1 cellular context compared by ENCODE assay signal in the genomic region with DNA sequence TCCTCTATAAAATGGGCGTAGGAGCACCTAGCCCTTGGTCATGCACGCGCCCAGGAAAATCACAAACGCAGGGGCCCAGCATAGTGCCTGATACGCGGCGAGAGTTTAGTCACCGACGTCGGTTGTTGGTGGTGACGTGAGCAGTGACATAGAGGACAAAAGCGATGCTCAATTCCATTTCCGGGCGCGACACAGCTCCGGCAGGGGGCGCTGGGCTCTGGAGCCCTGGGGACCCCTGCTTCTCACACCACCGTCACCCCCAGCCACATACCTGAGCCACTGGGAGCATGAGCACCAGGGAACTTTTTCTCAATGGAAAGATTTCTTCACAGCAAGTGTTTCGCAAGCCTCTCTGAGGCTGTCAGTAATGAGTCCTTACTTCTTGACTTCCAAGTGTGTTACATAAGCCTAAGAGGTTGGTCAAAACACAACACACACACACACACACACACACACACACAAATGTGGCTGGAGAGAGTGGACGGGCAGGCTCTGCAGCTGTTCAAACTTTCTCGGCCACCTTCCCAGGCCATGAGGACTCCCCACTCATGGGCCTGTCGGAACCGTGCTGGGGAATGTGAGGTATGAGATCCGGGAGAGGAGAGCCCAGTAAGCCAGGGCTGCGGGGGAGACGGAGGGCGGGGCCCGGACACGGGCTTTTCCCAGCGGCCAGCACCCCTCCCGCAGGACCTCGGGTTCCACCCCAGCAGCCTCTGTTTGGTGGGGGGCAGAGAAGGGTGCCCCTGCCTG.
A peak's percentile ranks its signal among the peaks of the same experiment; 100 is the strongest.
TF ChIP-seq lines count a peak whose summit lies in the region.

No MANE protein-coding gene starts in this region.

TF ChIP-seq in K562, 482 proteins besides CTCF, POLR2A, EP300 and RAD21 (continued from another document and continues in another):
- TF ChIP-seq, protein P1, sequence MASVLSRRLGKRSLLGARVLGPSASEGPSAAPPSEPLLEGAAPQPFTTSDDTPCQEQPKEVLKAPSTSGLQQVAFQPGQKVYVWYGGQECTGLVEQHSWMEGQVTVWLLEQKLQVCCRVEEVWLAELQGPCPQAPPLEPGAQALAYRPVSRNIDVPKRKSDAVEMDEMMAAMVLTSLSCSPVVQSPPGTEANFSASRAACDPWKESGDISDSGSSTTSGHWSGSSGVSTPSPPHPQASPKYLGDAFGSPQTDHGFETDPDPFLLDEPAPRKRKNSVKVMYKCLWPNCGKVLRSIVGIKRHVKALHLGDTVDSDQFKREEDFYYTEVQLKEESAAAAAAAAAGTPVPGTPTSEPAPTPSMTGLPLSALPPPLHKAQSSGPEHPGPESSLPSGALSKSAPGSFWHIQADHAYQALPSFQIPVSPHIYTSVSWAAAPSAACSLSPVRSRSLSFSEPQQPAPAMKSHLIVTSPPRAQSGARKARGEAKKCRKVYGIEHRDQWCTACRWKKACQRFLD (CRISPR knock-in tag; IDR thresholded peaks at IDR 0.05), result peak; percentile 79; the same call in 1 of the 2 replicates
- TF ChIP-seq IRF2 (CRISPR knock-in tag; IDR thresholded peaks at IDR 0.05), result no peak
- TF ChIP-seq SRSF3 (IDR thresholded peaks at IDR 0.05; ENCODE audit: insufficient read depth, low read length), result no peak
- no peak for TF ChIP-seq MYNN (IDR thresholded peaks at IDR 0.05)
- no peak for TF ChIP-seq MYNN (CRISPR knock-in tag; IDR thresholded peaks at IDR 0.05)
- TF ChIP-seq KAT2B (IDR thresholded peaks at IDR 0.05; ENCODE audit: low read depth, low read length), result no peak
- TF ChIP-seq ZNF77 (CRISPR knock-in tag; IDR thresholded peaks at IDR 0.05), result no peak
- no peak for TF ChIP-seq CHCHD3 (CRISPR knock-in tag; IDR thresholded peaks at IDR 0.05)
- TF ChIP-seq MAFG (tag; conservative IDR thresholded peaks at IDR 0.05), result no peak
- no peak for TF ChIP-seq NCOA6 (IDR thresholded peaks at IDR 0.05)
- no peak for TF ChIP-seq FOXM1 (IDR thresholded peaks at IDR 0.05; ENCODE audit: low read depth)
- no peak for TF ChIP-seq FOXM1 (CRISPR knock-in tag; IDR thresholded peaks at IDR 0.05; ENCODE audit: low read depth)
- no peak for TF ChIP-seq SMAD1 (IDR thresholded peaks at IDR 0.05; ENCODE audit: low read depth, low read length, partially characterized antibody)
- no peak for TF ChIP-seq CHD1 (IDR thresholded peaks at IDR 0.05; ENCODE audit: low read length)
- TF ChIP-seq, protein P2, sequence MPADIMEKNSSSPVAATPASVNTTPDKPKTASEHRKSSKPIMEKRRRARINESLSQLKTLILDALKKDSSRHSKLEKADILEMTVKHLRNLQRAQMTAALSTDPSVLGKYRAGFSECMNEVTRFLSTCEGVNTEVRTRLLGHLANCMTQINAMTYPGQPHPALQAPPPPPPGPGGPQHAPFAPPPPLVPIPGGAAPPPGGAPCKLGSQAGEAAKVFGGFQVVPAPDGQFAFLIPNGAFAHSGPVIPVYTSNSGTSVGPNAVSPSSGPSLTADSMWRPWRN (IDR thresholded peaks at IDR 0.05; ENCODE audit: low read depth), result peak; percentile 8; the same call in 1 of the 2 replicates
- no peak for TF ChIP-seq SP2 (IDR thresholded peaks at IDR 0.05; ENCODE audit: extremely low read depth, low read depth, low read length, poor library complexity, severe bottlenecking)
- TF ChIP-seq, protein P3, sequence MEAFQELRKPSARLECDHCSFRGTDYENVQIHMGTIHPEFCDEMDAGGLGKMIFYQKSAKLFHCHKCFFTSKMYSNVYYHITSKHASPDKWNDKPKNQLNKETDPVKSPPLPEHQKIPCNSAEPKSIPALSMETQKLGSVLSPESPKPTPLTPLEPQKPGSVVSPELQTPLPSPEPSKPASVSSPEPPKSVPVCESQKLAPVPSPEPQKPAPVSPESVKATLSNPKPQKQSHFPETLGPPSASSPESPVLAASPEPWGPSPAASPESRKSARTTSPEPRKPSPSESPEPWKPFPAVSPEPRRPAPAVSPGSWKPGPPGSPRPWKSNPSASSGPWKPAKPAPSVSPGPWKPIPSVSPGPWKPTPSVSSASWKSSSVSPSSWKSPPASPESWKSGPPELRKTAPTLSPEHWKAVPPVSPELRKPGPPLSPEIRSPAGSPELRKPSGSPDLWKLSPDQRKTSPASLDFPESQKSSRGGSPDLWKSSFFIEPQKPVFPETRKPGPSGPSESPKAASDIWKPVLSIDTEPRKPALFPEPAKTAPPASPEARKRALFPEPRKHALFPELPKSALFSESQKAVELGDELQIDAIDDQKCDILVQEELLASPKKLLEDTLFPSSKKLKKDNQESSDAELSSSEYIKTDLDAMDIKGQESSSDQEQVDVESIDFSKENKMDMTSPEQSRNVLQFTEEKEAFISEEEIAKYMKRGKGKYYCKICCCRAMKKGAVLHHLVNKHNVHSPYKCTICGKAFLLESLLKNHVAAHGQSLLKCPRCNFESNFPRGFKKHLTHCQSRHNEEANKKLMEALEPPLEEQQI (IDR thresholded peaks at IDR 0.05), result no peak
- TF ChIP-seq GTF2F1 (IDR thresholded peaks at IDR 0.05; ENCODE audit: low read depth, low read length), result no peak
- TF ChIP-seq ATF1 (CRISPR knock-in tag; IDR thresholded peaks at IDR 0.05), result peak; percentile 83
- peak; percentile 98 for TF ChIP-seq ATF1 (tag; IDR thresholded peaks at IDR 0.05)
- TF ChIP-seq GATA2 (CRISPR knock-in tag; IDR thresholded peaks at IDR 0.05), result no peak
- TF ChIP-seq, protein P4, sequence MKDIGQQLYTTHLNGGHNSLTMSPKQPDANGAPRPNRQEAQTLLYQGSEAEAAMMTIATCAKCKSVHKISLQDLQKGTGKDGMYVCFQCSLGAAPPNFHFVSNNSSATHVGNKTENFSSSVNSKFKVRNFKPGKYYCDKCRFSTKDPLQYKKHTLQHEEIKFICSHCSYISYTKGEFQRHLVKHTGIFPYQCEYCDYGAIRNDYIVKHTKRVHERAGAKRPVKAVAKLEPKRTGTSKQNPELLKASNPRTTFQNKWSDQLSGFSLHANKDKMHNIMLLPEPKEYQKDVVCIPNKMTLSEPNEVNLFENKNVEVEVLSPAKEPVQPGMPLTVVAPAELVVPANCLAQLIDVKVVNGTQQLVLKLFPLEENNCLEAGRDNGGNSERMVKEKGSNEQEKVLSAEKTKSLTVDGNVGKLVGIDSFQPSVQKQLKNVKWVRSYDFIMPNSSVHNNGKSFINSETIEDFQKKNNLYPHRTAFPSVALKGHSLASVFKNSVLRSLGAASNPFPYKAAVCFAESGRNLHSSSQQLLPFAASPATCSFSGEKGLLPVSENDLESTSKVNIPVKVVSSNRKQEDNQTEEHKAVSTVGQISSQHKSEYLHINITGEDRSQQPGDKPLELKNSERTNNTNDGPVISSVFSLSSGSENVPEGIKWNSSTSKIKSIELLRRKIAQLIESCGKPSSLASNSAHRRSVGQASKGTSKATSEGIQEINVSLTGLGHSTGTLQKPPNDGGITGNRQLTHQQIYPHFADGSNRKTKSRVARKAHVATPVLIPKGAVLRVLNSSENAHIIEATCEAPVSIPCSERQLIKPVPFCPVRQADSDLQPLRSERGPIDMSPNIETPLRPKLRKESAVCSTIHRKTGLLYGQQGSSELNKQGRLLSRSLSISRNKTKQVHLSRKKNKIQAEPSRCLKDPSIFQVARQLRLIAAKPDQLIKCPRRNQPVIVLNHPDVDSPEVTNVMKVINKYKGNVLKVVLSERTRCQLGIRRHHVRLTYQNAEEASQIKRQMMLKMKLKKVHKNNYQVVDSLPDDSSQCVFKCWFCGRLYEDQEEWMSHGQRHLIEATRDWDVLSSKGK (CRISPR knock-in tag; IDR thresholded peaks at IDR 0.05), result no peak
- peak; percentile 32; the same call in 1 of the 2 replicates for TF ChIP-seq BCOR (IDR thresholded peaks at IDR 0.05)
- TF ChIP-seq, protein P5, sequence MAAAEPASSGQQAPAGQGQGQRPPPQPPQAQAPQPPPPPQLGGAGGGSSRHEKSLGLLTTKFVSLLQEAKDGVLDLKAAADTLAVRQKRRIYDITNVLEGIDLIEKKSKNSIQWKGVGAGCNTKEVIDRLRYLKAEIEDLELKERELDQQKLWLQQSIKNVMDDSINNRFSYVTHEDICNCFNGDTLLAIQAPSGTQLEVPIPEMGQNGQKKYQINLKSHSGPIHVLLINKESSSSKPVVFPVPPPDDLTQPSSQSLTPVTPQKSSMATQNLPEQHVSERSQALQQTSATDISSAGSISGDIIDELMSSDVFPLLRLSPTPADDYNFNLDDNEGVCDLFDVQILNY (CRISPR knock-in tag; IDR thresholded peaks at IDR 0.05), result no peak
- no peak for TF ChIP-seq C11orf30 (IDR thresholded peaks at IDR 0.05; ENCODE audit: low read depth)
- no peak for TF ChIP-seq ZNF695 (CRISPR knock-in tag; IDR thresholded peaks at IDR 0.05)
- no peak for TF ChIP-seq ZNF668 (CRISPR knock-in tag; IDR thresholded peaks at IDR 0.05)
- TF ChIP-seq, protein P6, sequence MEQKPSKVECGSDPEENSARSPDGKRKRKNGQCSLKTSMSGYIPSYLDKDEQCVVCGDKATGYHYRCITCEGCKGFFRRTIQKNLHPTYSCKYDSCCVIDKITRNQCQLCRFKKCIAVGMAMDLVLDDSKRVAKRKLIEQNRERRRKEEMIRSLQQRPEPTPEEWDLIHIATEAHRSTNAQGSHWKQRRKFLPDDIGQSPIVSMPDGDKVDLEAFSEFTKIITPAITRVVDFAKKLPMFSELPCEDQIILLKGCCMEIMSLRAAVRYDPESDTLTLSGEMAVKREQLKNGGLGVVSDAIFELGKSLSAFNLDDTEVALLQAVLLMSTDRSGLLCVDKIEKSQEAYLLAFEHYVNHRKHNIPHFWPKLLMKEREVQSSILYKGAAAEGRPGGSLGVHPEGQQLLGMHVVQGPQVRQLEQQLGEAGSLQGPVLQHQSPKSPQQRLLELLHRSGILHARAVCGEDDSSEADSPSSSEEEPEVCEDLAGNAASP (IDR thresholded peaks at IDR 0.05), result no peak
- TF ChIP-seq, protein P7, sequence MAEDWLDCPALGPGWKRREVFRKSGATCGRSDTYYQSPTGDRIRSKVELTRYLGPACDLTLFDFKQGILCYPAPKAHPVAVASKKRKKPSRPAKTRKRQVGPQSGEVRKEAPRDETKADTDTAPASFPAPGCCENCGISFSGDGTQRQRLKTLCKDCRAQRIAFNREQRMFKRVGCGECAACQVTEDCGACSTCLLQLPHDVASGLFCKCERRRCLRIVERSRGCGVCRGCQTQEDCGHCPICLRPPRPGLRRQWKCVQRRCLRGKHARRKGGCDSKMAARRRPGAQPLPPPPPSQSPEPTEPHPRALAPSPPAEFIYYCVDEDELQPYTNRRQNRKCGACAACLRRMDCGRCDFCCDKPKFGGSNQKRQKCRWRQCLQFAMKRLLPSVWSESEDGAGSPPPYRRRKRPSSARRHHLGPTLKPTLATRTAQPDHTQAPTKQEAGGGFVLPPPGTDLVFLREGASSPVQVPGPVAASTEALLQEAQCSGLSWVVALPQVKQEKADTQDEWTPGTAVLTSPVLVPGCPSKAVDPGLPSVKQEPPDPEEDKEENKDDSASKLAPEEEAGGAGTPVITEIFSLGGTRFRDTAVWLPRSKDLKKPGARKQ (CRISPR knock-in tag; IDR thresholded peaks at IDR 0.05), result no peak
- no peak for TF ChIP-seq SRF (CRISPR knock-in tag; IDR thresholded peaks at IDR 0.05)
- TF ChIP-seq ERF (CRISPR knock-in tag; IDR thresholded peaks at IDR 0.05), result 0 out of 2 replicates have a peak, but pooled peaks have one; percentile 9
- peak; percentile 83 for TF ChIP-seq JUND (IDR thresholded peaks at IDR 0.05; ENCODE audit: borderline replicate concordance, low read depth, low read length)
- peak; percentile 76; the same call in 2 of the 3 replicates for TF ChIP-seq JUND (tag; IDR thresholded peaks at IDR 0.05; ENCODE audit: borderline replicate concordance, low read depth, low read length)
- no peak for TF ChIP-seq JUNB (CRISPR knock-in tag; conservative IDR thresholded peaks at IDR 0.05)
- TF ChIP-seq FOXK2 (conservative IDR thresholded peaks at IDR 0.05 in 1 of 2, IDR thresholded peaks at IDR 0.05 in 1 of 2; ENCODE audit: low read depth in 2 of 2), result peak; percentile 36 to 43; a peak in 1 of 4 replicates
- TF ChIP-seq RBFOX2 (IDR thresholded peaks at IDR 0.05; ENCODE audit: low read depth, low read length), result peak; percentile 73
- TF ChIP-seq EGR1 (conservative IDR thresholded peaks at IDR 0.05), result peak; percentile 71
- no peak for TF ChIP-seq ZNF316 (IDR thresholded peaks at IDR 0.05)
- TF ChIP-seq SMARCE1 (IDR thresholded peaks at IDR 0.05), result peak; percentile 69
- TF ChIP-seq ZNF76 (CRISPR knock-in tag; IDR thresholded peaks at IDR 0.05; ENCODE audit: borderline replicate concordance), result no peak
- TF ChIP-seq, protein P8, sequence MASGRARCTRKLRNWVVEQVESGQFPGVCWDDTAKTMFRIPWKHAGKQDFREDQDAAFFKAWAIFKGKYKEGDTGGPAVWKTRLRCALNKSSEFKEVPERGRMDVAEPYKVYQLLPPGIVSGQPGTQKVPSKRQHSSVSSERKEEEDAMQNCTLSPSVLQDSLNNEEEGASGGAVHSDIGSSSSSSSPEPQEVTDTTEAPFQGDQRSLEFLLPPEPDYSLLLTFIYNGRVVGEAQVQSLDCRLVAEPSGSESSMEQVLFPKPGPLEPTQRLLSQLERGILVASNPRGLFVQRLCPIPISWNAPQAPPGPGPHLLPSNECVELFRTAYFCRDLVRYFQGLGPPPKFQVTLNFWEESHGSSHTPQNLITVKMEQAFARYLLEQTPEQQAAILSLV (tag; IDR thresholded peaks at IDR 0.05), result peak; percentile 84
- TF ChIP-seq, protein P9, sequence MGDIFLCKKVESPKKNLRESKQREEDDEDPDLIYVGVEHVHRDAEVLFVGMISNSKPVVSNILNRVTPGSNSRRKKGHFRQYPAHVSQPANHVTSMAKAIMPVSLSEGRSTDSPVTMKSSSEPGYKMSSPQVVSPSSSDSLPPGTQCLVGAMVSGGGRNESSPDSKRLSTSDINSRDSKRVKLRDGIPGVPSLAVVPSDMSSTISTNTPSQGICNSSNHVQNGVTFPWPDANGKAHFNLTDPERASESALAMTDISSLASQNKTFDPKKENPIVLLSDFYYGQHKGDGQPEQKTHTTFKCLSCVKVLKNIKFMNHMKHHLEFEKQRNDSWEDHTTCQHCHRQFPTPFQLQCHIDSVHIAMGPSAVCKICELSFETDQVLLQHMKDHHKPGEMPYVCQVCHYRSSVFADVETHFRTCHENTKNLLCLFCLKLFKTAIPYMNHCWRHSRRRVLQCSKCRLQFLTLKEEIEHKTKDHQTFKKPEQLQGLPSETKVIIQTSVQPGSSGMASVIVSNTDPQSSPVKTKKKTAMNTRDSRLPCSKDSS (IDR thresholded peaks at IDR 0.05; ENCODE audit: low read depth, partially characterized antibody), result no peak
- no peak for TF ChIP-seq HNRNPUL1 (IDR thresholded peaks at IDR 0.05; ENCODE audit: low read length)
- TF ChIP-seq SLC30A9 (CRISPR knock-in tag; IDR thresholded peaks at IDR 0.05), result no peak
- no peak for TF ChIP-seq ZNF146 (CRISPR knock-in tag; IDR thresholded peaks at IDR 0.05; ENCODE audit: unreplicated experiment)
- 0 out of 2 replicates have a peak, but pooled peaks have one; percentile 34 for TF ChIP-seq HIVEP1 (CRISPR knock-in tag; IDR thresholded peaks at IDR 0.05)
- TF ChIP-seq ZNF699 (CRISPR knock-in tag; IDR thresholded peaks at IDR 0.05; ENCODE audit: insufficient replicate concordance), result no peak
- TF ChIP-seq MED1 (CRISPR knock-in tag; IDR thresholded peaks at IDR 0.05; ENCODE audit: borderline replicate concordance), result no peak
- no peak for TF ChIP-seq CBX2 (IDR thresholded peaks at IDR 0.05; ENCODE audit: insufficient read depth, low read length, poor library complexity, severe bottlenecking)
- peak; percentile 9; the same call in 1 of the 2 replicates for TF ChIP-seq PYGO2 (tag; IDR thresholded peaks at IDR 0.05)
- peak; percentile 85 for TF ChIP-seq GATAD2B (IDR thresholded peaks at IDR 0.05; ENCODE audit: borderline replicate concordance)
- TF ChIP-seq SETDB1 (IDR thresholded peaks at IDR 0.05; ENCODE audit: low read length), result no peak
- TF ChIP-seq HNRNPL (IDR thresholded peaks at IDR 0.05; ENCODE audit: low read depth, low read length), result no peak
- TF ChIP-seq ZNF184 (CRISPR knock-in tag; IDR thresholded peaks at IDR 0.05), result no peak
- no peak for TF ChIP-seq ZNF212 (CRISPR knock-in tag; IDR thresholded peaks at IDR 0.05)
- no peak for TF ChIP-seq RFX1 (IDR thresholded peaks at IDR 0.05)
- TF ChIP-seq ILK (tag; IDR thresholded peaks at IDR 0.05; ENCODE audit: borderline replicate concordance, low read depth), result no peak
- TF ChIP-seq PHF21A (IDR thresholded peaks at IDR 0.05; ENCODE audit: borderline replicate concordance, low read depth), result peak; percentile 7; the same call in 1 of the 2 replicates
- TF ChIP-seq ARID2 (IDR thresholded peaks at IDR 0.05), result no peak
